Comparison of ENCODE assay signal across 15 cellular contexts in genomic region chr9:76082062-76082461, GRCh38.
DNase-seq lines count a peak whose midpoint lies in the region; ATAC-seq and TF ChIP-seq lines count a peak whose summit lies in the region.
"Had no signal": no experiment of that assay in that cellular context is flagged by ENCODE, and none has a peak within 500 bp of the region (broad histone marks: within the 10 kb centered on the region; RNA-seq: fewer than 3 reads in every experiment).

No MANE protein-coding gene starts in this region.

- H3K36me3 Mint-ChIP-seq in naive thymus-derived CD4-positive, alpha-beta T cell, result peaks cover 21 to 68% (median 48%) of the 10 kb centered on the region in 5 donors

- no peak overlapping the region for H3K27ac Mint-ChIP-seq in naive thymus-derived CD4-positive, alpha-beta T cell
- H3K27ac Mint-ChIP-seq: CD4-positive, CD25-positive, alpha-beta regulatory T cell; H9 had no signal

- H3K27me3 Mint-ChIP-seq in naive thymus-derived CD4-positive, alpha-beta T cell, result no peaks in the 10 kb centered on the region
- H3K27me3 Mint-ChIP-seq: CD4-positive, CD25-positive, alpha-beta regulatory T cell had no signal

- H3K9me3 ChIP-seq in left ventricle myocardium inferior (replicated peaks), result peaks cover 17% of the 10 kb centered on the region
- H3K9me3 ChIP-seq in naive thymus-derived CD4-positive, alpha-beta T cell (ENCODE audit: control insufficient read depth in 2 of 3, low read length in 3 of 3), result no peaks in the 10 kb centered on the region
- H3K9me3 ChIP-seq: BE2C had no signal

- H3K27me3 ChIP-seq in left ventricle myocardium inferior (ENCODE audit: low read depth), result no peaks in the 10 kb centered on the region
- H3K27me3 ChIP-seq in naive thymus-derived CD4-positive, alpha-beta T cell (ENCODE audit: control insufficient read depth in 2 of 2, insufficient read depth in 2 of 2, low read length in 2 of 2), result no peaks in the 10 kb centered on the region

- ATAC-seq in left ventricle myocardium superior, result peak; percentile 47
- ATAC-seq in naive thymus-derived CD4-positive, alpha-beta T cell, result no peak
- ATAC-seq in stimulated activated naive CD8-positive, alpha-beta T cell treated with anti-CD3 and anti-CD28 coated beads, Interleukin-15, Interleukin-2, amounts not matched to agents 100 U/mL and 50 U/mL, for 24 hours, result no peak
- ATAC-seq: GM12878 had no signal

- DNase-seq in left ventricle myocardium superior, result no peak
- DNase-seq in left ventricle myocardium inferior, result no peak
- DNase-seq in fibroblast of the aortic adventitia (ENCODE audit: low read depth), result peak; percentile 13
- DNase-seq in midbrain (lab: John Stamatoyannopoulos, UW), result peak; percentile 20
- no peak for DNase-seq in naive thymus-derived CD4-positive, alpha-beta T cell
- no peak for DNase-seq in stimulated activated naive CD8-positive, alpha-beta T cell treated with anti-CD3 and anti-CD28 coated beads, Interleukin-15, Interleukin-2, amounts not matched to agents 100 U/mL and 50 U/mL, for 24 hours
- DNase-seq in COLO829 (ENCODE audit: low spot score), result no peak
- DNase-seq: BE2C; C1 segment of cervical spinal cord; CD4-positive, CD25-positive, alpha-beta regulatory T cell; DMS153; DMS79; H9; IMR-90 had no signal

- H3K4me1 ChIP-seq in left ventricle myocardium inferior, result peaks cover 7% of the 10 kb centered on the region
- H3K4me1 ChIP-seq in naive thymus-derived CD4-positive, alpha-beta T cell (ENCODE audit: control insufficient read depth in 2 of 2, insufficient read depth in 2 of 2, low read length in 2 of 2), result no peaks in the 10 kb centered on the region
- H3K4me1 ChIP-seq: BE2C had no signal

- TF ChIP-seq CTCF in left ventricle myocardium inferior (IDR thresholded peaks at IDR 0.05; ENCODE audit: borderline replicate concordance) (no peak), fibroblast of the aortic adventitia (IDR thresholded peaks at IDR 0.05; ENCODE audit: insufficient read depth, low read length) (no peak)

- peaks cover 15% of the 10 kb centered on the region for H3K36me3 ChIP-seq in left ventricle myocardium inferior
- peaks cover 0 to 18% (median 2%) of the 10 kb centered on the region in 3 experiments for H3K36me3 ChIP-seq in naive thymus-derived CD4-positive, alpha-beta T cell (ENCODE audit: control insufficient read depth in 2 of 3, insufficient read depth in 3 of 3, low read length in 3 of 3)
- H3K36me3 ChIP-seq: BE2C had no signal

- H3K9me3 Mint-ChIP-seq in naive thymus-derived CD4-positive, alpha-beta T cell, result peaks cover 0 to 16% (median 7%) of the 10 kb centered on the region in 11 donors

- POLR2A ChIA-PET in naive thymus-derived CD4-positive, alpha-beta T cell (lab: Charles Lee), result no interaction called here

- intact Hi-C loops in left ventricle myocardium superior (cut with micrococcal nuclease), result no loop called here
- intact Hi-C loops in left ventricle myocardium inferior (cut with micrococcal nuclease), result no loop called here
- intact Hi-C loops in naive thymus-derived CD4-positive, alpha-beta T cell (cut with micrococcal nuclease), result loop anchor here in 1 of 2 donors (5.0 kb wide), 1 partner anchor 60 kb away; no protein-coding TSS in a partner anchor

- H3K27ac ChIP-seq in left ventricle myocardium inferior (replicated peaks), result no peak overlapping the region
- H3K27ac ChIP-seq in naive thymus-derived CD4-positive, alpha-beta T cell (ENCODE audit: low read depth, low read length), result no peak overlapping the region

- H3K4me3 Mint-ChIP-seq in naive thymus-derived CD4-positive, alpha-beta T cell, result no peak overlapping the region
- H3K4me3 Mint-ChIP-seq: CD4-positive, CD25-positive, alpha-beta regulatory T cell; H9 had no signal

- no peak overlapping the region for H3K4me3 ChIP-seq in left ventricle myocardium inferior
- no peak overlapping the region for H3K4me3 ChIP-seq in fibroblast of the aortic adventitia (ENCODE audit: low read depth, low read length)
- H3K4me3 ChIP-seq in naive thymus-derived CD4-positive, alpha-beta T cell (ENCODE audit: low read length), result no peak overlapping the region
- H3K4me3 ChIP-seq: GM12878 had no signal

- CTCF ChIA-PET in naive thymus-derived CD4-positive, alpha-beta T cell (lab: Charles Lee), result interaction anchor here (0.6 kb wide), 1 partner anchor 208 kb away, joined by 3 read pairs; no protein-coding TSS in a partner anchor

- H3K4me1 Mint-ChIP-seq in naive thymus-derived CD4-positive, alpha-beta T cell, result peaks cover 0 to 15% (median 4%) of the 10 kb centered on the region in 7 donors
- H3K4me1 Mint-ChIP-seq: CD4-positive, CD25-positive, alpha-beta regulatory T cell; H9 had no signal

Comparison
In these comparisons a context has a peak if more than half of its experiments do, and no peak if none do; other contexts are left out.
1. DNase-seq: peak in fibroblast of the aortic adventitia (single experiment) and midbrain (single experiment); none in left ventricle myocardium superior (single experiment), left ventricle myocardium inferior (single experiment), naive thymus-derived CD4-positive, alpha-beta T cell (0 of 9), stimulated activated naive CD8-positive, alpha-beta T cell treated with anti-CD3 and anti-CD28 coated beads, Interleukin-15, Interleukin-2, amounts not matched to agents 100 U/mL and 50 U/mL, for 24 hours (single experiment) and COLO829 (single experiment).